Comparison of ENCODE assay signal across 35 cellular contexts in genomic region chrX:31301203-31301602, GRCh38.
DNase-seq lines count a peak whose midpoint lies in the region; ATAC-seq, FAIRE-seq and TF ChIP-seq lines count a peak whose summit lies in the region.
"Had no signal": no experiment of that assay in that cellular context is flagged by ENCODE, and none has a peak within 500 bp of the region (broad histone marks: within the 10 kb centered on the region; RNA-seq: fewer than 3 reads in every experiment).

No MANE protein-coding gene starts in this region.

- no peak overlapping the region for H3K9ac ChIP-seq in HepG2 (ENCODE audit: insufficient read depth, low read depth, low read length)
- H3K9ac ChIP-seq: BLaER1; BLaER1 treated with 17β-estradiol and CSF1 and Interleukin-3, amounts not matched to agents 10 nM and 100 nM had no signal

- no peak overlapping the region for H3K4me3 ChIP-seq in right lobe of liver
- H3K4me3 ChIP-seq in HepG2 (replicated peaks in 1 of 3; ENCODE audit: insufficient read depth in 1 of 3, low read depth in 2 of 3, low read length in 3 of 3), result no peak overlapping the region
- no peak overlapping the region for H3K4me3 ChIP-seq in HEK293 (ENCODE audit: low read depth, low read length)
- H3K4me3 ChIP-seq in uterus, result no peak overlapping the region
- H3K4me3 ChIP-seq: A549, BLaER1 had no signal

- in situ Hi-C loops in HepG2 (cut with HindIII; ENCODE audit: extremely low pct_ligation_motif_present, low pct_unique_long_range_greater_than_20kb), result no loop called here

- H3K27ac ChIP-seq in right lobe of liver (peak overlapping the region in 2 of 3 donors; percentile 26 to 54), HepG2 (ENCODE audit: extremely low read length, insufficient read depth, low read length) (no peak overlapping the region), HEK293 (ENCODE audit: extremely low read depth, low read depth, low read length) (no peak overlapping the region), uterus (no peak overlapping the region)
- H3K27ac ChIP-seq: 22Rv1; A549; BLaER1; BLaER1 treated with 17β-estradiol and CSF1 and Interleukin-3, amounts not matched to agents 10 nM and 100 nM; C4-2B had no signal

- ATAC-seq in right lobe of liver (no peak), HepG2 (no peak), HG02571 (IDR thresholded peaks at IDR 0.05; ENCODE audit: unreplicated experiment) (no peak)
- ATAC-seq: A549; CD8-positive, alpha-beta T cell had no signal

- no TSS peak for BruUV-seq in HepG2 (replicated peaks; lab: Mats Ljungman, UMichigan)

- FAIRE-seq in HepG2 (lab: Jason Lieb, UNC), result no peak
- FAIRE-seq: A204.1, A549, D721Med had no signal

- peaks cover 21% of the 10 kb centered on the region for H3K4me1 Mint-ChIP-seq in nephron progenitor cell
- H3K4me1 Mint-ChIP-seq: CD14-positive monocyte; CD4-positive, alpha-beta memory T cell; CD8-positive, alpha-beta memory T cell had no signal

- CTCF ChIA-PET in HepG2 (lab: Yijun Ruan, JAX; ENCODE audit: low intra/inter-chr PET ratio, low total read pairs), result no interaction called here
- CTCF ChIA-PET in HEK293 (lab: Yijun Ruan, JAX), result interaction anchor here (0.7 to 1.2 kb wide), 2 partner anchors 90 to 263 kb away, joined by 3 read pairs; no protein-coding TSS in a partner anchor

- no peak for TF ChIP-seq POLR2A in right lobe of liver (IDR thresholded peaks at IDR 0.05)
- no peak for TF ChIP-seq POLR2A in HepG2 (IDR thresholded peaks at IDR 0.05; ENCODE audit: insufficient read depth in 1 of 2, low read depth in 2 of 2, low read length in 2 of 2)
- no peak for TF ChIP-seq POLR2A in uterus (IDR thresholded peaks at IDR 0.05)

- H3K4me1 ChIP-seq in right lobe of liver (peaks cover 0 to 17% (median 6%) of the 10 kb centered on the region in 4 donors), HepG2 (ENCODE audit: insufficient read depth, low read length) (no peaks in the 10 kb centered on the region), HEK293 (ENCODE audit: control insufficient read depth, insufficient read depth, low read length) (no peaks in the 10 kb centered on the region), uterus (no peaks in the 10 kb centered on the region)
- H3K4me1 ChIP-seq: A549; BE2C; BLaER1; BLaER1 treated with 17β-estradiol and CSF1 and Interleukin-3, amounts not matched to agents 10 nM and 100 nM had no signal

- TF ChIP-seq EP300 in HepG2 (IDR thresholded peaks at IDR 0.05; ENCODE audit: low read depth in 2 of 2, low read length in 2 of 2) (no peak), HepG2 (CRISPR knock-in tag; IDR thresholded peaks at IDR 0.05; ENCODE audit: borderline replicate concordance) (no peak)

- peak overlapping the region; percentile 93 for H3K27ac Mint-ChIP-seq in nephron progenitor cell
- H3K27ac Mint-ChIP-seq: B cell; CD14-positive monocyte; CD4-positive, alpha-beta memory T cell; CD4-positive, alpha-beta T cell; CD4-positive, CD25-positive, alpha-beta regulatory T cell; CD8-positive, alpha-beta memory T cell; CD8-positive, alpha-beta T cell had no signal

- WGBS in right lobe of liver (ENCODE audit: insufficient coverage, low coverage, low lambda C conversion rate, missing lambda C conversion rate), result 42% methylated on average over 2 of the region's 2 CpGs
- 21% methylated on average over 2 of the region's 2 CpGs for WGBS in HepG2 (ENCODE audit: low lambda C conversion rate)

- no peaks in the 10 kb centered on the region for H4K20me1 ChIP-seq in HepG2 (ENCODE audit: insufficient read depth, low read length)
- H4K20me1 ChIP-seq: BLaER1; BLaER1 treated with 17β-estradiol and CSF1 and Interleukin-3, amounts not matched to agents 10 nM and 100 nM had no signal

- no peaks in the 10 kb centered on the region for H3K27me3 ChIP-seq in right lobe of liver
- no peaks in the 10 kb centered on the region; a peak in 1 of 5 replicates for H3K27me3 ChIP-seq in HepG2 (ENCODE audit: control insufficient read depth in 1 of 2, insufficient read depth in 2 of 2, low read length in 2 of 2)
- no peaks in the 10 kb centered on the region for H3K27me3 ChIP-seq in uterus
- H3K27me3 ChIP-seq: BE2C had no signal

- H3K4me3 Mint-ChIP-seq in nephron progenitor cell, result no peak overlapping the region
- H3K4me3 Mint-ChIP-seq: B cell; CD14-positive monocyte; CD4-positive, alpha-beta memory T cell; CD4-positive, alpha-beta T cell; CD4-positive, CD25-positive, alpha-beta regulatory T cell; CD8-positive, alpha-beta memory T cell; CD8-positive, alpha-beta T cell had no signal

- DNase-seq in right lobe of liver, result no peak
- DNase-seq in HepG2 (ENCODE audit: low spot score), result no peak
- DNase-seq in nephron progenitor cell, result no peak
- DNase-seq in uterus, result no peak
- DNase-seq: 8988T; ACHN; AML-193; BE2C; C1 segment of cervical spinal cord; Caco-2; Calu3; CD4-positive, alpha-beta memory T cell; CD4-positive, alpha-beta T cell; CD4-positive, CD25-positive, alpha-beta regulatory T cell; CD8-positive, alpha-beta memory T cell; CD8-positive, alpha-beta T cell; COR-L47; DMS 273 treated with DMSO at 0.1 percent for 48 hours; DMS153; DMS53; DMS79; DMS79 treated with DMSO at 0.1 percent for 48 hours; DND-41; EL had no signal

- H3K36me3 ChIP-seq in right lobe of liver (no peaks in the 10 kb centered on the region), HepG2 (replicated peaks in 1 of 2; ENCODE audit: control insufficient read depth in 1 of 2, insufficient read depth in 2 of 2, low read length in 2 of 2) (no peaks in the 10 kb centered on the region), HEK293 (ENCODE audit: control insufficient read depth in 2 of 2, insufficient read depth in 1 of 2, low read length in 2 of 2) (no peaks in the 10 kb centered on the region), uterus (no peaks in the 10 kb centered on the region)
- H3K36me3 ChIP-seq: BE2C had no signal

- H3K4me2 ChIP-seq in HepG2 (ENCODE audit: low read depth, low read length), result no peak overlapping the region
- H3K4me2 ChIP-seq: A549; BLaER1; BLaER1 treated with 17β-estradiol and CSF1 and Interleukin-3, amounts not matched to agents 10 nM and 100 nM had no signal

- no peaks in the 10 kb centered on the region for H3K9me3 ChIP-seq in right lobe of liver
- no peaks in the 10 kb centered on the region for H3K9me3 ChIP-seq in HepG2 (ENCODE audit: low read length)
- H3K9me3 ChIP-seq in HEK293 (ENCODE audit: control insufficient read depth, insufficient read depth, low read depth, low read length), result no peaks in the 10 kb centered on the region
- H3K9me3 ChIP-seq in uterus, result no peaks in the 10 kb centered on the region
- H3K9me3 ChIP-seq: A549, BE2C, Caco-2 had no signal

- H3K9me3 Mint-ChIP-seq in nephron progenitor cell, result peaks cover 47% of the 10 kb centered on the region
- H3K9me3 Mint-ChIP-seq: CD8-positive, alpha-beta T cell had no signal

- H3K79me2 ChIP-seq in HepG2 (ENCODE audit: insufficient read depth, low read length), result no peaks in the 10 kb centered on the region

- peaks cover 3% of the 10 kb centered on the region for H3K27me3 Mint-ChIP-seq in nephron progenitor cell (ENCODE audit: low read depth, poor library complexity)
- H3K27me3 Mint-ChIP-seq: CD4-positive, alpha-beta memory T cell; CD4-positive, alpha-beta T cell; CD4-positive, CD25-positive, alpha-beta regulatory T cell had no signal

- TF ChIP-seq CTCF in right lobe of liver (IDR thresholded peaks at IDR 0.05), result no peak
- no peak for TF ChIP-seq CTCF in HepG2 (CRISPR knock-in tag; IDR thresholded peaks at IDR 0.05)
- no peak for TF ChIP-seq CTCF in HEK293 (tag by site-specific recombination; IDR thresholded peaks at IDR 0.05)
- TF ChIP-seq CTCF in nephron progenitor cell (IDR thresholded peaks at IDR 0.05), result no peak
- TF ChIP-seq CTCF in uterus (IDR thresholded peaks at IDR 0.05), result no peak

- intact Hi-C loops in right lobe of liver (cut with DNase I) (no loop called here), HepG2 (cut with micrococcal nuclease; ENCODE audit: unreplicated experiment) (no loop called here), uterus (cut with DNase I; ENCODE audit: low total_unique reads) (no loop called here)

- H3K36me3 Mint-ChIP-seq in nephron progenitor cell (ENCODE audit: low read depth), result peaks cover 5% of the 10 kb centered on the region
- H3K36me3 Mint-ChIP-seq: CD14-positive monocyte; CD4-positive, alpha-beta memory T cell; CD4-positive, CD25-positive, alpha-beta regulatory T cell; CD8-positive, alpha-beta memory T cell; CD8-positive, alpha-beta T cell had no signal

- H2AFZ ChIP-seq in HepG2 (ENCODE audit: low read length), result no peak overlapping the region

- POLR2A ChIA-PET in HepG2 (lab: Yijun Ruan, JAX), result no interaction called here
- POLR2A ChIA-PET in HEK293 (lab: Yijun Ruan, JAX), result no interaction called here

- no peak for TF ChIP-seq RAD21 in HepG2 (CRISPR knock-in tag; IDR thresholded peaks at IDR 0.05)

TF ChIP-seq in HepG2, 621 proteins besides CTCF, POLR2A, EP300 and RAD21 (continues in another document):
- no peak for TF ChIP-seq HNF4A (CRISPR knock-in tag; IDR thresholded peaks at IDR 0.05)
- no peak for TF ChIP-seq DR1 (CRISPR knock-in tag; IDR thresholded peaks at IDR 0.05)
- no peak for TF ChIP-seq NFATC3 (CRISPR knock-in tag; IDR thresholded peaks at IDR 0.05)
- TF ChIP-seq MXI1 (IDR thresholded peaks at IDR 0.05; ENCODE audit: borderline replicate concordance, low read depth, low read length), result no peak
- TF ChIP-seq NR2F1 (CRISPR knock-in tag; IDR thresholded peaks at IDR 0.05), result no peak
- TF ChIP-seq LBX2 (CRISPR knock-in tag; IDR thresholded peaks at IDR 0.05; ENCODE audit: borderline replicate concordance), result no peak
- TF ChIP-seq SKI (IDR thresholded peaks at IDR 0.05; ENCODE audit: partially characterized antibody), result no peak

TF ChIP-seq in HEK293, 187 proteins besides CTCF, POLR2A, EP300 and RAD21 (continues in another document):
- TF ChIP-seq ZNF221 (tag by site-specific recombination; IDR thresholded peaks at IDR 0.05; ENCODE audit: borderline replicate concordance) (no peak), ZNF148 (tag by site-specific recombination; IDR thresholded peaks at IDR 0.05; ENCODE audit: borderline replicate concordance) (no peak), GLI4 (tag by site-specific recombination; IDR thresholded peaks at IDR 0.05) (no peak), HOXD13 (CRISPR knock-in tag; IDR thresholded peaks at IDR 0.05; ENCODE audit: borderline replicate concordance) (no peak)

Comparison
In these comparisons a context has a peak if more than half of its experiments do, and no peak if none do; other contexts are left out.
1. H3K27ac ChIP-seq: peak in right lobe of liver (2 of 3); none in HepG2 (single experiment), HEK293 (single experiment) and uterus (0 of 2).